ENCODE assay signal across 17 cellular contexts in genomic region chr18:47683774-47684173, GRCh38.
A peak's percentile ranks its signal among the peaks of the same experiment; 100 is the strongest.
DNase-seq lines count a peak whose midpoint lies in the region; ATAC-seq and TF ChIP-seq lines count a peak whose summit lies in the region.
"Had no signal": no experiment of that assay in that cellular context is flagged by ENCODE, and none has a peak within 500 bp of the region (broad histone marks: within the 10 kb centered on the region; RNA-seq: fewer than 3 reads in every experiment).

No MANE protein-coding gene starts in this region.

- no peak for TF ChIP-seq POLR2A in thyroid gland (IDR thresholded peaks at IDR 0.05)

- H3K27me3 ChIP-seq in thyroid gland, result no peaks in the 10 kb centered on the region
- H3K27me3 ChIP-seq: Peyer's patch had no signal

- H3K9me3 ChIP-seq in thyroid gland, result no peaks in the 10 kb centered on the region
- H3K9me3 ChIP-seq: Peyer's patch had no signal

- no peaks in the 10 kb centered on the region for H3K4me1 ChIP-seq in thyroid gland
- H3K4me1 ChIP-seq: Peyer's patch had no signal

- TF ChIP-seq CTCF in epithelial cell of esophagus (IDR thresholded peaks at IDR 0.05; ENCODE audit: insufficient read depth, low read depth, low read length, missing control alignments) (no peak), thyroid gland (IDR thresholded peaks at IDR 0.05) (no peak)

- no peak overlapping the region for H3K27ac ChIP-seq in thyroid gland
- H3K27ac ChIP-seq: Peyer's patch had no signal

- intact Hi-C loops in thyroid gland (cut with DNase I), result no loop called here

- no peak for ATAC-seq in HG02610 (IDR thresholded peaks at IDR 0.05; ENCODE audit: unreplicated experiment)
- ATAC-seq: Right ventricle myocardium inferior had no signal

- no peak overlapping the region for H3K4me3 ChIP-seq in epithelial cell of esophagus (ENCODE audit: low read length)
- H3K4me3 ChIP-seq in thyroid gland (replicated peaks in 1 of 3), result no peak overlapping the region
- H3K4me3 ChIP-seq: Peyer's patch had no signal

- DNase-seq in ELR (ENCODE audit: low read depth) (peak; percentile 16), RKO (ENCODE audit: low spot score) (peak; percentile 6), epithelial cell of esophagus (ENCODE audit: low read depth) (peak; percentile 15), lung microvascular endothelial cell (ENCODE audit: low read depth in 2 of 2) (peak; percentile 45 to 55), thyroid gland (no peak), kidney glomerular epithelial cell (lab: John Stamatoyannopoulos, UW) (no peak)
- DNase-seq: CD4-positive, CD25-positive, alpha-beta regulatory T cell; DND-41; GF-D8; NCI-H1092; NCI-H1436; NCI-H1930; NCI-H226; NCI-H524 treated with DMSO at 0.1 percent for 48 hours; Peyer's patch had no signal

- no peaks in the 10 kb centered on the region for H3K36me3 ChIP-seq in thyroid gland
- H3K36me3 ChIP-seq: Peyer's patch had no signal

Comparison
In these comparisons a context has a peak if more than half of its experiments do, and no peak if none do; other contexts are left out.
1. DNase-seq: peak in ELR (single experiment), RKO (single experiment), epithelial cell of esophagus (single experiment) and lung microvascular endothelial cell (2 of 2); none in thyroid gland (0 of 2) and kidney glomerular epithelial cell (single experiment).